In genomic region chr3:124883766-124884473, GRCh38 we compare ENCODE assay signal across 14 cellular contexts. TPM values are rescaled to one million over a fixed set of nuclear protein-coding genes. Genes with fewer than 3 reads are reported as not detected.
A peak's percentile ranks its signal among the peaks of the same experiment; 100 is the strongest.
DNase-seq lines count a peak whose midpoint lies in the region; ATAC-seq and TF ChIP-seq lines count a peak whose summit lies in the region.
"Had no signal": no experiment of that assay in that cellular context is flagged by ENCODE, and none has a peak within 500 bp of the region (broad histone marks: within the 10 kb centered on the region; RNA-seq: fewer than 3 reads in every experiment).

No MANE protein-coding gene starts in this region.

- 83% methylated on average over 7 of the region's 7 CpGs for WGBS in right cardiac atrium
- WGBS in mesenchymal stem cell = 54% methylated on average over 7 of the region's 7 CpGs
- 84 to 88% methylated on average over 6 of the region's 7 CpGs for WGBS in upper lobe of left lung, 2 donors

- H3K18ac ChIP-seq in mesenchymal stem cell (ENCODE audit: low read depth in 1 of 2, low read length in 2 of 2) = peak overlapping the region; percentile 40 to 88

- peak overlapping the region; percentile 84 for H4K91ac ChIP-seq in mesenchymal stem cell (ENCODE audit: low read length)

- in situ Hi-C loops in brain microvascular endothelial cell (cut with HindIII; ENCODE audit: low pct_ligation_motif_present, low sequenced_read_pairs) = loop anchor here (25.0 kb wide), 1 partner anchor 122 kb away; no protein-coding TSS in a partner anchor

- peak overlapping the region; percentile 87 for H4K8ac ChIP-seq in mesenchymal stem cell (ENCODE audit: low read length)

- TF ChIP-seq EP300 in upper lobe of left lung (IDR thresholded peaks at IDR 0.05) = no peak

- H3K4me1 Mint-ChIP-seq in activated naive CD8-positive, alpha-beta T cell treated with anti-CD3 and anti-CD28 coated beads, Interleukin-2, amount 50 U/mL, for 24 hours = peaks cover 13% of the 10 kb centered on the region
- peaks cover 40% of the 10 kb centered on the region for H3K4me1 Mint-ChIP-seq in mesothelial cell of epicardium

- no peaks in the 10 kb centered on the region for H3K79me1 ChIP-seq in mesenchymal stem cell (replicated peaks; ENCODE audit: low read length, poor library complexity, severe bottlenecking)

- peak overlapping the region in 1 of 2 experiments; percentile 94 for H3K23ac ChIP-seq in mesenchymal stem cell (ENCODE audit: low read length in 2 of 2)

- peak overlapping the region; percentile 32 to 67 for H2BK12ac ChIP-seq in mesenchymal stem cell (ENCODE audit: low read length in 2 of 2)

- DNase-seq in left ventricle myocardium inferior = no peak
- no peak for DNase-seq in right cardiac atrium
- DNase-seq in brain microvascular endothelial cell = no peak
- peak; percentile 59 for DNase-seq in mesenchymal stem cell
- no peak for DNase-seq in activated naive CD8-positive, alpha-beta T cell treated with anti-CD3 and anti-CD28 coated beads, Interleukin-2, amount 50 U/mL, for 24 hours
- no peak for DNase-seq in upper lobe of left lung
- no peak for DNase-seq in mesothelial cell of epicardium (ENCODE audit: low spot score in 2 of 2, unreplicated experiment in 2 of 2)
- DNase-seq in NCI-H187 treated with DMSO at 0.1 percent for 48 hours (lab: John Stamatoyannopoulos, UW) = no peak
- DNase-seq: ACHN; activated T-cell treated with anti-CD3 and anti-CD28 coated beads, Interleukin-2, amount 50 U/mL, for 4 hours; immature natural killer cell had no signal

- H3K4me3 ChIP-seq in left ventricle myocardium inferior (no peak overlapping the region), right cardiac atrium (ENCODE audit: low read length) (no peak overlapping the region), brain microvascular endothelial cell (ENCODE audit: low read depth, low read length) (no peak overlapping the region), mesenchymal stem cell (ENCODE audit: insufficient read depth in 1 of 2, low read depth in 1 of 2, low read length in 2 of 2) (no peak overlapping the region), upper lobe of left lung (no peak overlapping the region)
- H3K4me3 ChIP-seq: right atrium auricular region had no signal

- H2AFZ ChIP-seq in mesenchymal stem cell (ENCODE audit: low read depth, low read length) = no peak overlapping the region

- H3K9me3 ChIP-seq in left ventricle myocardium inferior (replicated peaks) (no peaks in the 10 kb centered on the region), right cardiac atrium (ENCODE audit: control insufficient read depth, low read length) (no peaks in the 10 kb centered on the region), mesenchymal stem cell (ENCODE audit: control insufficient read depth, low read length) (no peaks in the 10 kb centered on the region), upper lobe of left lung (no peaks in the 10 kb centered on the region)
- H3K9me3 ChIP-seq: right atrium auricular region had no signal

- H3K36me3 ChIP-seq in left ventricle myocardium inferior (no peaks in the 10 kb centered on the region), brain microvascular endothelial cell (replicated peaks) (no peaks in the 10 kb centered on the region), mesenchymal stem cell (ENCODE audit: control insufficient read depth in 1 of 2, insufficient read depth in 2 of 2, low read depth in 1 of 2, low read length in 2 of 2) (peaks cover 0 to 16% of the 10 kb centered on the region in 2 experiments), upper lobe of left lung (no peaks in the 10 kb centered on the region)
- H3K36me3 ChIP-seq: right atrium auricular region had no signal

- TF ChIP-seq CTCF in left ventricle myocardium inferior (IDR thresholded peaks at IDR 0.05; ENCODE audit: borderline replicate concordance) = no peak
- no peak for TF ChIP-seq CTCF in brain microvascular endothelial cell (IDR thresholded peaks at IDR 0.05; ENCODE audit: low read depth, low read length, missing control alignments)
- TF ChIP-seq CTCF in upper lobe of left lung (IDR thresholded peaks at IDR 0.05) = no peak
- TF ChIP-seq CTCF in mesothelial cell of epicardium (IDR thresholded peaks at IDR 0.05; ENCODE audit: unreplicated experiment) = no peak

- H2AK5ac ChIP-seq in mesenchymal stem cell (ENCODE audit: low read length, severe bottlenecking) = peak overlapping the region; percentile 94

- no peaks in the 10 kb centered on the region for H3K9me3 Mint-ChIP-seq in activated naive CD8-positive, alpha-beta T cell treated with anti-CD3 and anti-CD28 coated beads, Interleukin-2, amount 50 U/mL, for 24 hours
- no peaks in the 10 kb centered on the region for H3K9me3 Mint-ChIP-seq in mesothelial cell of epicardium
- H3K9me3 Mint-ChIP-seq: activated T-cell treated with anti-CD3 and anti-CD28 coated beads, Interleukin-2, amount 50 U/mL, for 4 hours; immature natural killer cell had no signal

- H3K27ac ChIP-seq in left ventricle myocardium inferior (replicated peaks) = peak overlapping the region; percentile 93
- H3K27ac ChIP-seq in right cardiac atrium (ENCODE audit: low read length) = no peak overlapping the region
- H3K27ac ChIP-seq in brain microvascular endothelial cell = peak overlapping the region; percentile 57
- H3K27ac ChIP-seq in mesenchymal stem cell (ENCODE audit: low read length, poor library complexity, severe bottlenecking) = peak overlapping the region; percentile 85
- H3K27ac ChIP-seq in upper lobe of left lung = no peak overlapping the region
- H3K27ac ChIP-seq: right atrium auricular region had no signal

- peak overlapping the region; percentile 73 to 81 for H3K4ac ChIP-seq in mesenchymal stem cell (ENCODE audit: low read depth in 1 of 2, low read length in 2 of 2)

- no peak overlapping the region for H2BK15ac ChIP-seq in mesenchymal stem cell (ENCODE audit: low read depth, poor library complexity, severe bottlenecking)

- TF ChIP-seq POLR2A in upper lobe of left lung (IDR thresholded peaks at IDR 0.05) = no peak

- no peaks in the 10 kb centered on the region for H3K36me3 Mint-ChIP-seq in activated naive CD8-positive, alpha-beta T cell treated with anti-CD3 and anti-CD28 coated beads, Interleukin-2, amount 50 U/mL, for 24 hours (ENCODE audit: low read depth)
- no peaks in the 10 kb centered on the region for H3K36me3 Mint-ChIP-seq in mesothelial cell of epicardium
- H3K36me3 Mint-ChIP-seq: immature natural killer cell had no signal

- H3K4me2 ChIP-seq in mesenchymal stem cell (ENCODE audit: low read length, poor library complexity, severe bottlenecking) = no peak overlapping the region

- no peak overlapping the region for H3K27ac Mint-ChIP-seq in activated naive CD8-positive, alpha-beta T cell treated with anti-CD3 and anti-CD28 coated beads, Interleukin-2, amount 50 U/mL, for 24 hours
- H3K27ac Mint-ChIP-seq in mesothelial cell of epicardium = no peak overlapping the region
- H3K27ac Mint-ChIP-seq: immature natural killer cell had no signal

- ATAC-seq in right cardiac atrium = no peak
- no peak for ATAC-seq in activated naive CD8-positive, alpha-beta T cell treated with anti-CD3 and anti-CD28 coated beads, Interleukin-2, amount 50 U/mL, for 24 hours
- no peak for ATAC-seq in upper lobe of left lung (ENCODE audit: low FRiP score in 2 of 2)
- ATAC-seq: activated CD4-positive, CD25-positive, alpha-beta regulatory T cell treated with anti-CD3 and anti-CD28 coated beads, Interleukin-2, amount 50 U/mL, for 24 hours; activated T-cell treated with anti-CD3 and anti-CD28 coated beads, Interleukin-2, amount 50 U/mL, for 4 hours had no signal

- H3K14ac ChIP-seq in mesenchymal stem cell (ENCODE audit: low read length in 2 of 2) = no peak overlapping the region

- H3K27me3 ChIP-seq in left ventricle myocardium inferior (ENCODE audit: low read depth) = no peaks in the 10 kb centered on the region
- no peaks in the 10 kb centered on the region for H3K27me3 ChIP-seq in right cardiac atrium (ENCODE audit: control insufficient read depth, insufficient read depth)
- no peaks in the 10 kb centered on the region for H3K27me3 ChIP-seq in brain microvascular endothelial cell (replicated peaks)
- H3K27me3 ChIP-seq in mesenchymal stem cell (ENCODE audit: control insufficient read depth in 1 of 2, insufficient read depth in 1 of 2, low read length in 2 of 2) = no peaks in the 10 kb centered on the region
- H3K27me3 ChIP-seq in upper lobe of left lung = peaks cover 0 to 4% (median 0%) of the 10 kb centered on the region in 4 donors
- H3K27me3 ChIP-seq: right atrium auricular region had no signal

- H3K4me1 ChIP-seq in left ventricle myocardium inferior = peaks cover 72% of the 10 kb centered on the region
- H3K4me1 ChIP-seq in right cardiac atrium (ENCODE audit: control insufficient read depth, insufficient read depth, low read length) = peaks cover 7% of the 10 kb centered on the region
- H3K4me1 ChIP-seq in mesenchymal stem cell (ENCODE audit: control insufficient read depth, insufficient read depth, low read depth, low read length) = peaks cover 23% of the 10 kb centered on the region
- peaks cover 17 to 30% (median 26%) of the 10 kb centered on the region in 4 donors for H3K4me1 ChIP-seq in upper lobe of left lung

- peak overlapping the region; percentile 86 for H2BK120ac ChIP-seq in mesenchymal stem cell (ENCODE audit: low read depth, low read length)

- intact Hi-C loops in left ventricle myocardium inferior (cut with micrococcal nuclease) = no loop called here
- intact Hi-C loops in right cardiac atrium (cut with DNase I) = no loop called here

- H2BK5ac ChIP-seq in mesenchymal stem cell (ENCODE audit: low read depth, low read length, poor library complexity, severe bottlenecking) = no peak overlapping the region

- H3K9ac ChIP-seq in mesenchymal stem cell (ENCODE audit: low read length) = peak overlapping the region; percentile 35

- no peak overlapping the region for H3K4me3 Mint-ChIP-seq in activated naive CD8-positive, alpha-beta T cell treated with anti-CD3 and anti-CD28 coated beads, Interleukin-2, amount 50 U/mL, for 24 hours
- H3K4me3 Mint-ChIP-seq in mesothelial cell of epicardium = no peak overlapping the region
- H3K4me3 Mint-ChIP-seq: activated T-cell treated with anti-CD3 and anti-CD28 coated beads, Interleukin-2, amount 50 U/mL, for 4 hours had no signal

- H3K27me3 Mint-ChIP-seq in activated naive CD8-positive, alpha-beta T cell treated with anti-CD3 and anti-CD28 coated beads, Interleukin-2, amount 50 U/mL, for 24 hours = peaks cover 50% of the 10 kb centered on the region
- peaks cover 1% of the 10 kb centered on the region for H3K27me3 Mint-ChIP-seq in mesothelial cell of epicardium (ENCODE audit: low read depth)

RNA-seq across cellular contexts. Expression of gene ITGB5, which starts 3.2 kb away (rescaled TPM):
- total RNA-seq in left ventricle myocardium inferior (122 TPM), right cardiac atrium (100 to 1,000 TPM; 107 to 170 (median 126) TPM), upper lobe of left lung (100 to 1,000 TPM in 4 of 6 donors, 10 to 100 TPM in 2; 81.5 to 145 (median 106) TPM), mesothelial cell of epicardium (63.3 to 71.4 TPM (median 64.7 TPM) in 3 replicates)
- 39.0 TPM for polyA plus RNA-seq in right cardiac atrium
- 478 TPM for polyA plus RNA-seq in mesenchymal stem cell (2013, experiment 1 of 2)
- polyA plus RNA-seq in mesenchymal stem cell (2013, experiment 2 of 2) = 472 TPM

RNA-seq across cellular contexts. Expression of gene MUC13, which starts 50.6 kb away (rescaled TPM):
- total RNA-seq in left ventricle myocardium inferior (0.08 TPM), right cardiac atrium (not detected), upper lobe of left lung (1 to 10 TPM in 1 of 6 donors, under 1 TPM in 3, not detected in 2; 0.15 to 3.6 (median 0.24) TPM), mesothelial cell of epicardium (0.16 TPM in 1 of 3 replicates, not detected in the others)
- polyA plus RNA-seq in right cardiac atrium = 0.05 TPM
- polyA plus RNA-seq in mesenchymal stem cell (2013, experiment 1 of 2) = not detected
- polyA plus RNA-seq in mesenchymal stem cell (2013, experiment 2 of 2) = not detected
- total RNA-seq: epithelial cell of proximal tubule, right atrium auricular region had no signal
- polyA plus RNA-seq: immature natural killer cell had no signal

Comparison
In these comparisons a context has a peak if more than half of its experiments do, and no peak if none do; other contexts are left out.
1. H3K27ac ChIP-seq: peak in left ventricle myocardium inferior (single experiment), brain microvascular endothelial cell (single experiment) and mesenchymal stem cell (single experiment); none in right cardiac atrium (single experiment) and upper lobe of left lung (0 of 4).